ENCODE assay signal across 1 cellular context in the genomic region with DNA sequence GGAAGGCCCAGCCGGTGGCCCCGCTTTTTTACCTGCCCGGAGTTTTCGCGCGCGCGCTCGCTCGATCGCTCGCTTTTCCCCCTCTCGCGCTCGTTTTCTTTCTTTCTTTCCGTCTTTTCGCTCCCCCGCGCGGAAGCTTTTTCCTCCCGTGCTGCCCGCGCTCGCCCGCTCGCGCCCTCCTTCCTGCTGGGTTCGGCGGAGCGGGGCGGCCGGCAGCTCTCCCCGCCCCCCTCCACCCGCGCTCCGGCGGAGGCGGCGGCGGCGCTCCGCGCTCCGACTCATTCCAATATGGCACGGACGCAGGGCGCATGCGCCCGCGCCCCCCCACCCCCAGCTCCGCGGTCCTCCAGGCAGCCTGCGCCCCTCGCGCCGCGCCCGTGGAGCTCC.
A peak's percentile ranks its signal among the peaks of the same experiment; 100 is the strongest.
TF ChIP-seq lines count a peak whose summit lies in the region.

A gene with protein sequence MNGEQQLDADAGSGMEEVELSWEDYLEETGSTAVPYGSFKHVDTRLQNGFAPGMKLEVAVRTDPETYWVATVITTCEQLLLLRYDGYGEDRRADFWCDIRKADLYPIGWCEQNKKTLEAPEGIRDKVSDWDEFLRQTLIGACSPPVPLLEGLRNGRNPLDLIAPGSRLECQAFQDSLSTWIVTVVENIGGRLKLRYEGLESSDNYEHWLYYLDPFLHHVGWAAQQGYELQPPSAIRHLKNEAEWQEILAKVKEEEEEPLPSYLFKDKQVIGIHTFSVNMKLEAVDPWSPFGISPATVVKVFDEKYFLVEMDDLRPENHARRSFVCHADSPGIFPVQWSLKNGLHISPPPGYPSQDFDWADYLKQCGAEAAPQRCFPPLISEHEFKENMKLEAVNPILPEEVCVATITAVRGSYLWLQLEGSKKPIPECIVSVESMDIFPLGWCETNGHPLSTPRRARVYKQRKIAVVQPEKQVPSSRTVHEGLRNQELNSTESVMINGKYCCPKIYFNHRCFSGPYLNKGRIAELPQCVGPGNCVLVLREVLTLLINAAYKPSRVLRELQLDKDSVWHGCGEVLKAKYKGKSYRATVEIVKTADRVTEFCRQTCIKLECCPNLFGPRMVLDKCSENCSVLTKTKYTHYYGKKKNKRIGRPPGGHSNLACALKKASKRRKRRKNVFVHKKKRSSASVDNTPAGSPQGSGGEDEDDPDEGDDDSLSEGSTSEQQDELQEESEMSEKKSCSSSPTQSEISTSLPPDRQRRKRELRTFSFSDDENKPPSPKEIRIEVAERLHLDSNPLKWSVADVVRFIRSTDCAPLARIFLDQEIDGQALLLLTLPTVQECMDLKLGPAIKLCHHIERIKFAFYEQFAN (minus strand): TSS at position 290 of the 387 bp plus-strand sequence. CDS start 76,945 bp downstream, outside the sequence.

TF ChIP-seq in K562, 482 proteins besides CTCF, POLR2A, EP300 and RAD21 (continues in another document):
- TF ChIP-seq KLF6 (CRISPR knock-in tag; IDR thresholded peaks at IDR 0.05; ENCODE audit: borderline replicate concordance) (no peak), GATA2 (CRISPR knock-in tag; IDR thresholded peaks at IDR 0.05) (no peak), SUPT5H (IDR thresholded peaks at IDR 0.05) (peak; percentile 26; the same call in 1 of the 2 replicates), PCBP2 (IDR thresholded peaks at IDR 0.05; ENCODE audit: low read depth, low read length, poor library complexity, severe bottlenecking) (no peak), ZBTB7A (IDR thresholded peaks at IDR 0.05; ENCODE audit: borderline replicate concordance, control insufficient read depth, low read depth, low read length) (no peak), POLR2G (IDR thresholded peaks at IDR 0.05; ENCODE audit: low read depth, low read length) (peak; percentile 78), E2F3 (CRISPR knock-in tag; IDR thresholded peaks at IDR 0.05) (0 out of 2 replicates have a peak, but pooled peaks have one; percentile 3), SAFB2 (IDR thresholded peaks at IDR 0.05; ENCODE audit: borderline replicate concordance, low read depth, low read length, severe bottlenecking) (no peak), NFE2L1 (tag; IDR thresholded peaks at IDR 0.05; ENCODE audit: borderline replicate concordance, low read depth) (no peak), TAF7 (tag; IDR thresholded peaks at IDR 0.05) (no peak), CCNT2 (IDR thresholded peaks at IDR 0.05; ENCODE audit: borderline replicate concordance, extremely low read depth, insufficient read length, low read depth, low read length) (no peak), ZNF76 (CRISPR knock-in tag; IDR thresholded peaks at IDR 0.05; ENCODE audit: borderline replicate concordance) (0 out of 2 replicates have a peak, but pooled peaks have one; percentile 34), TBP (optimal IDR thresholded peaks at IDR 0.05; ENCODE audit: low read depth, low read length) (peak; percentile 23), ZNF121 (CRISPR knock-in tag; conservative IDR thresholded peaks at IDR 0.05) (no peak), MAZ (CRISPR knock-in tag; conservative IDR thresholded peaks at IDR 0.05 in 1 of 2, IDR thresholded peaks at IDR 0.05 in 1 of 2) (peak in 1 of 2 experiments; percentile 57; a peak in 2 of 4 replicates), SREBF1 (IDR thresholded peaks at IDR 0.05; ENCODE audit: borderline replicate concordance, low read depth, low read length) (no peak), RNF2 (IDR thresholded peaks at IDR 0.05) (no peak), NR2F6 (CRISPR knock-in tag; IDR thresholded peaks at IDR 0.05) (no peak), PHF8 (IDR thresholded peaks at IDR 0.05; ENCODE audit: borderline replicate concordance, low read length) (peak; percentile 66; the same call in 1 of the 2 replicates), NFE2 (IDR thresholded peaks at IDR 0.05; ENCODE audit: low read depth) (no peak), KAT8 (IDR thresholded peaks at IDR 0.05; ENCODE audit: low read depth) (no peak), TAF1 (IDR thresholded peaks at IDR 0.05; ENCODE audit: control insufficient read depth, extremely low read depth, insufficient read depth, low read length, severe bottlenecking) (peak; percentile 55), CXXC5 (CRISPR knock-in tag; IDR thresholded peaks at IDR 0.05) (0 out of 2 replicates have a peak, but pooled peaks have one; percentile 42), CTBP1 (IDR thresholded peaks at IDR 0.05; ENCODE audit: borderline replicate concordance) (peak; percentile 94), MEIS2 (IDR thresholded peaks at IDR 0.05; ENCODE audit: partially characterized antibody) (peak; percentile 37), ATF7 (IDR thresholded peaks at IDR 0.05) (peak; percentile 23; the same call in 1 of the 2 replicates), HMG20B (CRISPR knock-in tag; IDR thresholded peaks at IDR 0.05) (no peak), ZNF175 (CRISPR knock-in tag; IDR thresholded peaks at IDR 0.05; ENCODE audit: low read depth) (no peak), COPS2 (conservative IDR thresholded peaks at IDR 0.05) (no peak), ZNF324 (CRISPR knock-in tag; IDR thresholded peaks at IDR 0.05) (no peak), ZNF699 (CRISPR knock-in tag; IDR thresholded peaks at IDR 0.05; ENCODE audit: insufficient replicate concordance) (no peak), DDX20 (tag; IDR thresholded peaks at IDR 0.05; ENCODE audit: low read depth) (no peak), CREB1 (IDR thresholded peaks at IDR 0.05) (no peak), CREB1 (CRISPR knock-in tag; IDR thresholded peaks at IDR 0.05) (no peak), RBM17 (IDR thresholded peaks at IDR 0.05; ENCODE audit: borderline replicate concordance, low read depth, low read length) (no peak), SMARCE1 (IDR thresholded peaks at IDR 0.05) (no peak)
- TF ChIP-seq, protein P1, sequence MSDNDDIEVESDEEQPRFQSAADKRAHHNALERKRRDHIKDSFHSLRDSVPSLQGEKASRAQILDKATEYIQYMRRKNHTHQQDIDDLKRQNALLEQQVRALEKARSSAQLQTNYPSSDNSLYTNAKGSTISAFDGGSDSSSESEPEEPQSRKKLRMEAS (CRISPR knock-in tag; IDR thresholded peaks at IDR 0.05): no peak
- TF ChIP-seq, protein P2, sequence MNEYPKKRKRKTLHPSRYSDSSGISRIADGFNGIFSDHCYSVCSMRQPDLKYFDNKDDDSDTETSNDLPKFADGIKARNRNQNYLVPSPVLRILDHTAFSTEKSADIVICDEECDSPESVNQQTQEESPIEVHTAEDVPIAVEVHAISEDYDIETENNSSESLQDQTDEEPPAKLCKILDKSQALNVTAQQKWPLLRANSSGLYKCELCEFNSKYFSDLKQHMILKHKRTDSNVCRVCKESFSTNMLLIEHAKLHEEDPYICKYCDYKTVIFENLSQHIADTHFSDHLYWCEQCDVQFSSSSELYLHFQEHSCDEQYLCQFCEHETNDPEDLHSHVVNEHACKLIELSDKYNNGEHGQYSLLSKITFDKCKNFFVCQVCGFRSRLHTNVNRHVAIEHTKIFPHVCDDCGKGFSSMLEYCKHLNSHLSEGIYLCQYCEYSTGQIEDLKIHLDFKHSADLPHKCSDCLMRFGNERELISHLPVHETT (CRISPR knock-in tag; conservative IDR thresholded peaks at IDR 0.05 in 1 of 2, IDR thresholded peaks at IDR 0.05 in 1 of 2): 0 out of 4 replicates have a peak, but pooled peaks of 1 of the 2 experiments have one; percentile 70
- TF ChIP-seq, protein P3, sequence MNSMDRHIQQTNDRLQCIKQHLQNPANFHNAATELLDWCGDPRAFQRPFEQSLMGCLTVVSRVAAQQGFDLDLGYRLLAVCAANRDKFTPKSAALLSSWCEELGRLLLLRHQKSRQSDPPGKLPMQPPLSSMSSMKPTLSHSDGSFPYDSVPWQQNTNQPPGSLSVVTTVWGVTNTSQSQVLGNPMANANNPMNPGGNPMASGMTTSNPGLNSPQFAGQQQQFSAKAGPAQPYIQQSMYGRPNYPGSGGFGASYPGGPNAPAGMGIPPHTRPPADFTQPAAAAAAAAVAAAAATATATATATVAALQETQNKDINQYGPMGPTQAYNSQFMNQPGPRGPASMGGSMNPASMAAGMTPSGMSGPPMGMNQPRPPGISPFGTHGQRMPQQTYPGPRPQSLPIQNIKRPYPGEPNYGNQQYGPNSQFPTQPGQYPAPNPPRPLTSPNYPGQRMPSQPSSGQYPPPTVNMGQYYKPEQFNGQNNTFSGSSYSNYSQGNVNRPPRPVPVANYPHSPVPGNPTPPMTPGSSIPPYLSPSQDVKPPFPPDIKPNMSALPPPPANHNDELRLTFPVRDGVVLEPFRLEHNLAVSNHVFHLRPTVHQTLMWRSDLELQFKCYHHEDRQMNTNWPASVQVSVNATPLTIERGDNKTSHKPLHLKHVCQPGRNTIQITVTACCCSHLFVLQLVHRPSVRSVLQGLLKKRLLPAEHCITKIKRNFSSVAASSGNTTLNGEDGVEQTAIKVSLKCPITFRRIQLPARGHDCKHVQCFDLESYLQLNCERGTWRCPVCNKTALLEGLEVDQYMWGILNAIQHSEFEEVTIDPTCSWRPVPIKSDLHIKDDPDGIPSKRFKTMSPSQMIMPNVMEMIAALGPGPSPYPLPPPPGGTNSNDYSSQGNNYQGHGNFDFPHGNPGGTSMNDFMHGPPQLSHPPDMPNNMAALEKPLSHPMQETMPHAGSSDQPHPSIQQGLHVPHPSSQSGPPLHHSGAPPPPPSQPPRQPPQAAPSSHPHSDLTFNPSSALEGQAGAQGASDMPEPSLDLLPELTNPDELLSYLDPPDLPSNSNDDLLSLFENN (IDR thresholded peaks at IDR 0.05; ENCODE audit: low read depth in 2 of 2, low read length in 2 of 2): no peak
- TF ChIP-seq, protein P4, sequence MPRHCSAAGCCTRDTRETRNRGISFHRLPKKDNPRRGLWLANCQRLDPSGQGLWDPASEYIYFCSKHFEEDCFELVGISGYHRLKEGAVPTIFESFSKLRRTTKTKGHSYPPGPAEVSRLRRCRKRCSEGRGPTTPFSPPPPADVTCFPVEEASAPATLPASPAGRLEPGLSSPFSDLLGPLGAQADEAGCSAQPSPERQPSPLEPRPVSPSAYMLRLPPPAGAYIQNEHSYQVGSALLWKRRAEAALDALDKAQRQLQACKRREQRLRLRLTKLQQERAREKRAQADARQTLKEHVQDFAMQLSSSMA (CRISPR knock-in tag; IDR thresholded peaks at IDR 0.05): no peak
- TF ChIP-seq, protein P5, sequence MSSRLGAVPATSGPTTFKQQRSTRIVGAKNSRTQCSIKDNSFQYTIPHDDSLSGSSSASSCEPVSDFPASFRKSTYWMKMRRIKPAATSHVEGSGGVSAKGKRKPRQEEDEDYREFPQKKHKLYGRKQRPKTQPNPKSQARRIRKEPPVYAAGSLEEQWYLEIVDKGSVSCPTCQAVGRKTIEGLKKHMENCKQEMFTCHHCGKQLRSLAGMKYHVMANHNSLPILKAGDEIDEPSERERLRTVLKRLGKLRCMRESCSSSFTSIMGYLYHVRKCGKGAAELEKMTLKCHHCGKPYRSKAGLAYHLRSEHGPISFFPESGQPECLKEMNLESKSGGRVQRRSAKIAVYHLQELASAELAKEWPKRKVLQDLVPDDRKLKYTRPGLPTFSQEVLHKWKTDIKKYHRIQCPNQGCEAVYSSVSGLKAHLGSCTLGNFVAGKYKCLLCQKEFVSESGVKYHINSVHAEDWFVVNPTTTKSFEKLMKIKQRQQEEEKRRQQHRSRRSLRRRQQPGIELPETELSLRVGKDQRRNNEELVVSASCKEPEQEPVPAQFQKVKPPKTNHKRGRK (tag; IDR thresholded peaks at IDR 0.05): 0 out of 2 replicates have a peak, but pooled peaks have one; percentile 36
- TF ChIP-seq, protein P6, sequence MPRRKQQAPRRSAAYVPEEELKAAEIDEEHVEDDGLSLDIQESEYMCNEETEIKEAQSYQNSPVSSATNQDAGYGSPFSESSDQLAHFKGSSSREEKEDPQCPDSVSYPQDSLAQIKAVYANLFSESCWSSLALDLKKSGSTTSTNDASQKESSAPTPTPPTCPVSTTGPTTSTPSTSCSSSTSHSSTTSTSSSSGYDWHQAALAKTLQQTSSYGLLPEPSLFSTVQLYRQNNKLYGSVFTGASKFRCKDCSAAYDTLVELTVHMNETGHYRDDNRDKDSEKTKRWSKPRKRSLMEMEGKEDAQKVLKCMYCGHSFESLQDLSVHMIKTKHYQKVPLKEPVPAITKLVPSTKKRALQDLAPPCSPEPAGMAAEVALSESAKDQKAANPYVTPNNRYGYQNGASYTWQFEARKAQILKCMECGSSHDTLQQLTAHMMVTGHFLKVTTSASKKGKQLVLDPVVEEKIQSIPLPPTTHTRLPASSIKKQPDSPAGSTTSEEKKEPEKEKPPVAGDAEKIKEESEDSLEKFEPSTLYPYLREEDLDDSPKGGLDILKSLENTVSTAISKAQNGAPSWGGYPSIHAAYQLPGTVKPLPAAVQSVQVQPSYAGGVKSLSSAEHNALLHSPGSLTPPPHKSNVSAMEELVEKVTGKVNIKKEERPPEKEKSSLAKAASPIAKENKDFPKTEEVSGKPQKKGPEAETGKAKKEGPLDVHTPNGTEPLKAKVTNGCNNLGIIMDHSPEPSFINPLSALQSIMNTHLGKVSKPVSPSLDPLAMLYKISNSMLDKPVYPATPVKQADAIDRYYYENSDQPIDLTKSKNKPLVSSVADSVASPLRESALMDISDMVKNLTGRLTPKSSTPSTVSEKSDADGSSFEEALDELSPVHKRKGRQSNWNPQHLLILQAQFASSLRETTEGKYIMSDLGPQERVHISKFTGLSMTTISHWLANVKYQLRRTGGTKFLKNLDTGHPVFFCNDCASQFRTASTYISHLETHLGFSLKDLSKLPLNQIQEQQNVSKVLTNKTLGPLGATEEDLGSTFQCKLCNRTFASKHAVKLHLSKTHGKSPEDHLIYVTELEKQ (CRISPR knock-in tag; IDR thresholded peaks at IDR 0.05): no peak
- TF ChIP-seq, protein P7, sequence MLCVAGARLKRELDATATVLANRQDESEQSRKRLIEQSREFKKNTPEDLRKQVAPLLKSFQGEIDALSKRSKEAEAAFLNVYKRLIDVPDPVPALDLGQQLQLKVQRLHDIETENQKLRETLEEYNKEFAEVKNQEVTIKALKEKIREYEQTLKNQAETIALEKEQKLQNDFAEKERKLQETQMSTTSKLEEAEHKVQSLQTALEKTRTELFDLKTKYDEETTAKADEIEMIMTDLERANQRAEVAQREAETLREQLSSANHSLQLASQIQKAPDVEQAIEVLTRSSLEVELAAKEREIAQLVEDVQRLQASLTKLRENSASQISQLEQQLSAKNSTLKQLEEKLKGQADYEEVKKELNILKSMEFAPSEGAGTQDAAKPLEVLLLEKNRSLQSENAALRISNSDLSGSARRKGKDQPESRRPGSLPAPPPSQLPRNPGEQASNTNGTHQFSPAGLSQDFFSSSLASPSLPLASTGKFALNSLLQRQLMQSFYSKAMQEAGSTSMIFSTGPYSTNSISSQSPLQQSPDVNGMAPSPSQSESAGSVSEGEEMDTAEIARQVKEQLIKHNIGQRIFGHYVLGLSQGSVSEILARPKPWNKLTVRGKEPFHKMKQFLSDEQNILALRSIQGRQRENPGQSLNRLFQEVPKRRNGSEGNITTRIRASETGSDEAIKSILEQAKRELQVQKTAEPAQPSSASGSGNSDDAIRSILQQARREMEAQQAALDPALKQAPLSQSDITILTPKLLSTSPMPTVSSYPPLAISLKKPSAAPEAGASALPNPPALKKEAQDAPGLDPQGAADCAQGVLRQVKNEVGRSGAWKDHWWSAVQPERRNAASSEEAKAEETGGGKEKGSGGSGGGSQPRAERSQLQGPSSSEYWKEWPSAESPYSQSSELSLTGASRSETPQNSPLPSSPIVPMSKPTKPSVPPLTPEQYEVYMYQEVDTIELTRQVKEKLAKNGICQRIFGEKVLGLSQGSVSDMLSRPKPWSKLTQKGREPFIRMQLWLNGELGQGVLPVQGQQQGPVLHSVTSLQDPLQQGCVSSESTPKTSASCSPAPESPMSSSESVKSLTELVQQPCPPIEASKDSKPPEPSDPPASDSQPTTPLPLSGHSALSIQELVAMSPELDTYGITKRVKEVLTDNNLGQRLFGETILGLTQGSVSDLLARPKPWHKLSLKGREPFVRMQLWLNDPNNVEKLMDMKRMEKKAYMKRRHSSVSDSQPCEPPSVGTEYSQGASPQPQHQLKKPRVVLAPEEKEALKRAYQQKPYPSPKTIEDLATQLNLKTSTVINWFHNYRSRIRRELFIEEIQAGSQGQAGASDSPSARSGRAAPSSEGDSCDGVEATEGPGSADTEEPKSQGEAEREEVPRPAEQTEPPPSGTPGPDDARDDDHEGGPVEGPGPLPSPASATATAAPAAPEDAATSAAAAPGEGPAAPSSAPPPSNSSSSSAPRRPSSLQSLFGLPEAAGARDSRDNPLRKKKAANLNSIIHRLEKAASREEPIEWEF (CRISPR knock-in tag; IDR thresholded peaks at IDR 0.05): no peak
